Comparison of ENCODE assay signal across 9 cellular contexts in the genomic region with DNA sequence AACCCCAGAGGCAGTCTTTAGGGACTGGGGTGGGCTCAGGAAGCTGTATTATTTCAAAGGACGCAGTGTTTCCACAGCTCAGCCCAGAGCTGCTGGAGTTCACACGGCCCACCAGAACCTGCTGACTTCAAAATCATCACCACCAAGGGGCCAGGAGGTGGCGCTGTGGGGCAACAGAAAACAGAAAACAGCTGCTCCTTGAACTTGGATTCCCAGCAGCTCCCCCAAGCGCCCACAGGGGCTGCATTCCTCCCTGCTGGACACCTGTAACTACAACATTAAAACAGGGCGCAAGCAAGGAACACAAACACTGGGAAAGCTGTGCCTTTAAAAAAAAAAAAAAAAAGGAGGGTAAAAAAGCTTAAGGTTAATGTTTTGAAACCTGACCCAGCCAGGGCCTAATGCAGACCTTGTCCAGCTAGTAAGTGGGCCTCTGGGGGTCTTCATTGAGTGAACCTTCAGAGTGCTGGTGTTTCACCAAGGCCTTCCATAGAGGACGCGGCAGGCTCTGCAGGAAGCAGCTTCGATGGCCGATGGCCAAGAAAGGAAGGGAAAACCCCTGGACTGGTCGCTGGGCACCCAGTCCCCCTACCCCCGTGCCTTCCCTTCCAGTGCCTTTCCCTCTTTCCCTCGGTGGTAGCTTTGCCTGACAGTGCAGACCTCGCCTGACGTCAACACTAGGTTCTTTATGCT. TPM values are rescaled to one million over a fixed set of nuclear protein-coding genes. Genes with fewer than 3 reads are reported as not detected.
DNase-seq lines count a peak whose midpoint lies in the region; ATAC-seq, FAIRE-seq and TF ChIP-seq lines count a peak whose summit lies in the region.
"Had no signal": no experiment of that assay in that cellular context is flagged by ENCODE, and none has a peak within 500 bp of the region (broad histone marks: within the 10 kb centered on the region; RNA-seq: fewer than 3 reads in every experiment).

No MANE protein-coding gene starts in this region.

- TF ChIP-seq CTCF in fibroblast of the aortic adventitia (IDR thresholded peaks at IDR 0.05; ENCODE audit: insufficient read depth, low read length) (peak; percentile 89), neural crest cell (conservative IDR thresholded peaks at IDR 0.05) (peak; percentile 93)

- no peaks in the 10 kb centered on the region for H3K4me1 Mint-ChIP-seq in activated T-cell treated with anti-CD3 and anti-CD28 coated beads, Interleukin-2, amount 50 U/mL, for 72 hours (ENCODE audit: low read depth)
- H3K4me1 Mint-ChIP-seq in neural crest cell: peaks cover 24% of the 10 kb centered on the region

- peaks cover 23% of the 10 kb centered on the region for H3K27me3 Mint-ChIP-seq in activated T-cell treated with anti-CD3 and anti-CD28 coated beads, Interleukin-2, amount 50 U/mL, for 72 hours (ENCODE audit: low read depth)
- no peaks in the 10 kb centered on the region for H3K27me3 Mint-ChIP-seq in neural crest cell (ENCODE audit: low read depth)

- no peaks in the 10 kb centered on the region for H3K36me3 Mint-ChIP-seq in activated T-cell treated with anti-CD3 and anti-CD28 coated beads, Interleukin-2, amount 50 U/mL, for 72 hours (ENCODE audit: insufficient read depth in 2 of 2)
- no peaks in the 10 kb centered on the region for H3K36me3 Mint-ChIP-seq in neural crest cell (ENCODE audit: low read depth)

- no peak overlapping the region for H3K27ac Mint-ChIP-seq in activated T-cell treated with anti-CD3 and anti-CD28 coated beads, Interleukin-2, amount 50 U/mL, for 72 hours
- H3K27ac Mint-ChIP-seq in neural crest cell (ENCODE audit: unreplicated experiment): no peak overlapping the region

- H3K4me3 Mint-ChIP-seq in activated T-cell treated with anti-CD3 and anti-CD28 coated beads, Interleukin-2, amount 50 U/mL, for 72 hours: no peak overlapping the region
- H3K4me3 Mint-ChIP-seq in neural crest cell: no peak overlapping the region

- no peak overlapping the region for H3K4me3 ChIP-seq in fibroblast of the aortic adventitia (ENCODE audit: low read depth, low read length)

- TF ChIP-seq POLR2A in GM12891 (IDR thresholded peaks at IDR 0.05; ENCODE audit: low read depth, low read length): no peak

- ATAC-seq in activated T-cell treated with anti-CD3 and anti-CD28 coated beads, Interleukin-2, amount 50 U/mL, for 72 hours (replicated peaks in 1 of 2): peak; percentile 69 to 74
- no peak for ATAC-seq in GM19023 (IDR thresholded peaks at IDR 0.05; ENCODE audit: unreplicated experiment)

- no peaks in the 10 kb centered on the region for H3K9me3 Mint-ChIP-seq in activated T-cell treated with anti-CD3 and anti-CD28 coated beads, Interleukin-2, amount 50 U/mL, for 72 hours
- peaks cover 11% of the 10 kb centered on the region for H3K9me3 Mint-ChIP-seq in neural crest cell

- peak; percentile 90 for FAIRE-seq in GM12891 (lab: Jason Lieb, UNC)

- DNase-seq in GM12891 (ENCODE audit: insufficient read length, low spot score) (peak; percentile 80), M059J (ENCODE audit: low read depth) (peak; percentile 72), RKO (ENCODE audit: low spot score) (peak; percentile 87), fibroblast of the aortic adventitia (ENCODE audit: low read depth) (peak; percentile 91), neural crest cell (ENCODE audit: low read depth, low spot score) (peak; percentile 77)
- DNase-seq in activated T-cell treated with anti-CD3 and anti-CD28 coated beads, Interleukin-2, amount 50 U/mL, for 72 hours: peak; percentile 71 to 81
- DNase-seq in stimulated activated naive CD4-positive, alpha-beta T cell treated with Interleukin-2 at 50 U/mL for 16 hours (lab: John Stamatoyannopoulos, UW): peak; percentile 61

TF ChIP-seq in GM12891, 5 proteins besides CTCF, POLR2A, EP300 and RAD21:
- TF ChIP-seq PAX5 (IDR thresholded peaks at IDR 0.05; ENCODE audit: insufficient read depth, low read length, severe bottlenecking): no peak
- TF ChIP-seq SPI1 (IDR thresholded peaks at IDR 0.05; ENCODE audit: low read depth, low read length): no peak
- TF ChIP-seq POLR2AphosphoS5 (IDR thresholded peaks at IDR 0.05; ENCODE audit: low read depth, low read length): no peak
- no peak for TF ChIP-seq POU2F2 (IDR thresholded peaks at IDR 0.05; ENCODE audit: low read depth, low read length)
- no peak for TF ChIP-seq TAF1 (IDR thresholded peaks at IDR 0.05; ENCODE audit: low read depth, low read length)
TF ChIP-seq in GM12891: peak in this region for 0.

RNA-seq across cellular contexts. Expression of gene MLPH, which starts 25.9 kb away (rescaled TPM):
- not detected for polyA plus RNA-seq in GM12891 (2012; ENCODE audit: low read depth, missing spikeins)
- 50.7 and 68.8 TPM in 2 replicates for total RNA-seq in M059J (2014; rRNA removed; shearing (Covaris generic))
- under 1 TPM in 1 of 2 donors, not detected in 1; 0.36 TPM for total RNA-seq in activated T-cell treated with anti-CD3 and anti-CD28 coated beads, Interleukin-2, amount 50 U/mL, for 72 hours
- 5.2 and 6.1 TPM in 2 replicates for total RNA-seq in fibroblast of the aortic adventitia (ENCODE audit: low replicate concordance)
- total RNA-seq in neural crest cell: not detected in 2 replicates

RNA-seq across cellular contexts. Expression of gene PRLH, which starts 53.5 kb away (rescaled TPM):
- not detected for polyA plus RNA-seq in GM12891 (2012; ENCODE audit: low read depth, missing spikeins)
- total RNA-seq in M059J (2014; rRNA removed; shearing (Covaris generic)): not detected in 2 replicates
- total RNA-seq in activated T-cell treated with anti-CD3 and anti-CD28 coated beads, Interleukin-2, amount 50 U/mL, for 72 hours: not detected
- total RNA-seq in fibroblast of the aortic adventitia (ENCODE audit: low replicate concordance) (not detected in 2 replicates), neural crest cell (not detected in 2 replicates)
- total RNA-seq: urinary bladder had no signal
- polyA plus RNA-seq: urinary bladder had no signal
